ENCODE assay signal across 12 cellular contexts in genomic region chr9:131671150-131671549, GRCh38.
DNase-seq lines count a peak whose midpoint lies in the region; ATAC-seq and TF ChIP-seq lines count a peak whose summit lies in the region.
"Had no signal": no experiment of that assay in that cellular context is flagged by ENCODE, and none has a peak within 500 bp of the region (broad histone marks: within the 10 kb centered on the region; RNA-seq: fewer than 3 reads in every experiment).

No MANE protein-coding gene starts in this region.

- peak overlapping the region; percentile 90; the same call in 1 of the 2 replicates for H3K4me2 ChIP-seq in KMS-11

- peak overlapping the region; percentile 96 for H3K27ac Mint-ChIP-seq in CD4-positive, alpha-beta T cell
- peak overlapping the region; percentile 91 for H3K27ac Mint-ChIP-seq in osteocyte (ENCODE audit: unreplicated experiment)

- CTCF ChIA-PET in CD4-positive, alpha-beta T cell (lab: Charles Lee): no interaction called here

- H3K36me3 ChIP-seq in KMS-11 (ENCODE audit: insufficient read depth): no peaks in the 10 kb centered on the region
- H3K36me3 ChIP-seq: adrenal gland had no signal

- H3K4me3 ChIP-seq in KMS-11 (IDR thresholded peaks at IDR 0.05; ENCODE audit: insufficient read depth, low read depth, low read length) (no peak overlapping the region), dorsolateral prefrontal cortex (no peak overlapping the region)
- H3K4me3 ChIP-seq: adrenal gland, GM23248 had no signal

- peak overlapping the region; percentile 89 for H3K27ac ChIP-seq in CD4-positive, alpha-beta T cell (ENCODE audit: low read depth, low read length)
- H3K27ac ChIP-seq in KMS-11 (peak overlapping the region; percentile 72; the same call in 1 of the 2 replicates), dorsolateral prefrontal cortex (peak overlapping the region in 49 of 59 donors; percentile 16 to 91 (median 80))
- H3K27ac ChIP-seq: GM23248 had no signal

- TF ChIP-seq CTCF in CD4-positive, alpha-beta T cell (IDR thresholded peaks at IDR 0.05): no peak
- TF ChIP-seq CTCF in KMS-11 (conservative IDR thresholded peaks at IDR 0.05; ENCODE audit: low read depth, low read length) (no peak), dorsolateral prefrontal cortex (IDR thresholded peaks at IDR 0.05 in 54 of 56, conservative IDR thresholded peaks at IDR 0.05 in 2 of 56; ENCODE audit: low read depth in 1 of 56, partially characterized antibody in 56 of 56) (no peak), osteocyte (IDR thresholded peaks at IDR 0.05) (peak; percentile 20)

- H3K27me3 ChIP-seq in CD4-positive, alpha-beta T cell (ENCODE audit: control insufficient read depth, insufficient read depth, low read length): no peaks in the 10 kb centered on the region
- H3K27me3 ChIP-seq in KMS-11 (ENCODE audit: insufficient read depth, low read depth) (no peaks in the 10 kb centered on the region), dorsolateral prefrontal cortex (no peaks in the 10 kb centered on the region)
- H3K27me3 ChIP-seq: adrenal gland had no signal

- peak overlapping the region; percentile 52 for H3K4me3 Mint-ChIP-seq in CD4-positive, alpha-beta T cell
- H3K4me3 Mint-ChIP-seq in osteocyte (ENCODE audit: unreplicated experiment): no peak overlapping the region

- no peak overlapping the region for H2AFZ ChIP-seq in KMS-11 (ENCODE audit: low read depth)
- H2AFZ ChIP-seq: GM23248 had no signal

- no peaks in the 10 kb centered on the region for H3K27me3 Mint-ChIP-seq in CD4-positive, alpha-beta T cell
- H3K27me3 Mint-ChIP-seq in osteocyte (ENCODE audit: unreplicated experiment): no peaks in the 10 kb centered on the region

- peaks cover 12% of the 10 kb centered on the region for H4K20me1 ChIP-seq in KMS-11 (ENCODE audit: insufficient read depth)

- H3K36me3 Mint-ChIP-seq in CD4-positive, alpha-beta T cell (ENCODE audit: low read depth): no peaks in the 10 kb centered on the region
- H3K36me3 Mint-ChIP-seq in osteocyte (ENCODE audit: unreplicated experiment): no peaks in the 10 kb centered on the region

- intact Hi-C loops in CD4-positive, alpha-beta T cell (cut with DNase I, micrococcal nuclease): no loop called here
- intact Hi-C loops in dorsolateral prefrontal cortex (cut with DNase I): no loop called here

- DNase-seq in CD4-positive, alpha-beta T cell: no peak
- DNase-seq in dorsolateral prefrontal cortex (no peak), osteocyte (ENCODE audit: extremely low spot score, unreplicated experiment) (no peak), KG1 (lab: John Stamatoyannopoulos, UW) (no peak), NCI-H1930 (lab: John Stamatoyannopoulos, UW) (no peak), T1000 (lab: John Stamatoyannopoulos, UW) (no peak)
- DNase-seq: GM23248; MV-4-11; stimulated activated CD4-positive, alpha-beta T cell treated with anti-CD3 and anti-CD28 coated beads, Interleukin-15, amount 100 ng/mL, for 24 hours had no signal

- no peak for ATAC-seq in CD4-positive, alpha-beta T cell (ENCODE audit: poor library complexity)
- no peak for ATAC-seq in activated CD4-positive, CD25-positive, alpha-beta regulatory T cell treated with anti-CD3 and anti-CD28 coated beads, Interleukin-2, amount 50 U/mL, for 24 hours

- no peak overlapping the region for H3K9ac ChIP-seq in KMS-11
- H3K9ac ChIP-seq: GM23248 had no signal

- H3K4me1 ChIP-seq in KMS-11 (ENCODE audit: low read depth, poor library complexity, severe bottlenecking): peaks cover 85% of the 10 kb centered on the region

- H3K9me3 Mint-ChIP-seq in CD4-positive, alpha-beta T cell: no peaks in the 10 kb centered on the region
- H3K9me3 Mint-ChIP-seq in osteocyte (ENCODE audit: unreplicated experiment): no peaks in the 10 kb centered on the region

- H3K4me1 Mint-ChIP-seq in CD4-positive, alpha-beta T cell (ENCODE audit: low read depth): peaks cover 96% of the 10 kb centered on the region
- H3K4me1 Mint-ChIP-seq in osteocyte (ENCODE audit: unreplicated experiment): peaks cover 87% of the 10 kb centered on the region

- H3K79me2 ChIP-seq in KMS-11 (ENCODE audit: insufficient read depth, low read depth): peaks cover 100% of the 10 kb centered on the region

- POLR2A ChIA-PET in CD4-positive, alpha-beta T cell (lab: Charles Lee): interaction anchor here (0.6 kb wide), 1 partner anchor 684 kb away, joined by 3 read pairs; the partner anchor contains the start of gene SETX

- H3K9me3 ChIP-seq in CD4-positive, alpha-beta T cell (ENCODE audit: control insufficient read depth, low read length): no peaks in the 10 kb centered on the region
- H3K9me3 ChIP-seq: adrenal gland had no signal
